ENCODE assay signal across 19 cellular contexts in genomic region chr12:45263587-45263986, GRCh38.
"Had no signal": no experiment of that assay in that cellular context is flagged by ENCODE, and none has a peak within 500 bp of the region (broad histone marks: within the 10 kb centered on the region; RNA-seq: fewer than 3 reads in every experiment).

No MANE protein-coding gene starts in this region.

- H3K27me3 Mint-ChIP-seq: activated naive CD8-positive, alpha-beta T cell; naive thymus-derived CD8-positive, alpha-beta T cell had no signal

- H3K36me3 ChIP-seq: stomach, vagina had no signal

- H3K4me3 Mint-ChIP-seq: activated naive CD8-positive, alpha-beta T cell; activated T-helper 1 cell treated with anti-CD3 and anti-CD28 coated beads, Interleukin-12 subunit alpha, Interleukin-12 subunit beta, Interleukin-2, Interleukin-4 antibody, amounts not matched to agents 30 ng/mL and 10 ng/mL and 1 ng/mL, durations not matched to agents 14 hours and 24 hours and 36 hours; immature natural killer cell; naive thymus-derived CD8-positive, alpha-beta T cell; stimulated activated effector memory CD8-positive, alpha-beta T cell treated with anti-CD3 and anti-CD28 coated beads, Interleukin-12 subunit alpha, Interleukin-12 subunit beta, amount 100 ng/mL, for 72 hours had no signal

- H3K36me3 Mint-ChIP-seq: immature natural killer cell; stimulated activated effector memory CD8-positive, alpha-beta T cell treated with anti-CD3 and anti-CD28 coated beads, Interleukin-12 subunit alpha, Interleukin-12 subunit beta, amount 100 ng/mL, for 72 hours had no signal

- H3K27ac Mint-ChIP-seq: activated naive CD8-positive, alpha-beta T cell; activated T-helper 1 cell treated with anti-CD3 and anti-CD28 coated beads, Interleukin-12 subunit alpha, Interleukin-12 subunit beta, Interleukin-2, Interleukin-4 antibody, amounts not matched to agents 30 ng/mL and 10 ng/mL and 1 ng/mL, durations not matched to agents 14 hours and 24 hours and 36 hours; naive thymus-derived CD8-positive, alpha-beta T cell; stimulated activated effector memory CD8-positive, alpha-beta T cell treated with anti-CD3 and anti-CD28 coated beads, Interleukin-12 subunit alpha, Interleukin-12 subunit beta, amount 100 ng/mL, for 72 hours had no signal

- H3K9me3 ChIP-seq: stomach, vagina had no signal

- H3K4me3 ChIP-seq: dorsolateral prefrontal cortex, skin epidermis, stomach, vagina had no signal

- H3K27me3 ChIP-seq: dorsolateral prefrontal cortex, stomach, vagina had no signal

- ATAC-seq: naive thymus-derived CD8-positive, alpha-beta T cell; right cardiac atrium; stimulated activated effector memory CD8-positive, alpha-beta T cell treated with anti-CD3 and anti-CD28 coated beads, Interleukin-12 subunit alpha, Interleukin-12 subunit beta, amount 100 ng/mL, for 72 hours had no signal

- H3K27ac ChIP-seq: dorsolateral prefrontal cortex, epithelial cell of prostate, skin epidermis, stomach, vagina had no signal

- H3K9me3 Mint-ChIP-seq: activated T-helper 1 cell treated with anti-CD3 and anti-CD28 coated beads, Interleukin-12 subunit alpha, Interleukin-12 subunit beta, Interleukin-2, Interleukin-4 antibody, amounts not matched to agents 30 ng/mL and 10 ng/mL and 1 ng/mL, durations not matched to agents 14 hours and 24 hours and 36 hours; immature natural killer cell; naive thymus-derived CD8-positive, alpha-beta T cell; stimulated activated effector memory CD8-positive, alpha-beta T cell treated with anti-CD3 and anti-CD28 coated beads, Interleukin-12 subunit alpha, Interleukin-12 subunit beta, amount 100 ng/mL, for 72 hours had no signal

- DNase-seq: activated CD4-positive, alpha-beta T cell treated with anti-CD3 and anti-CD28 coated beads, Interleukin-2, amount 50 U/mL, for 48 hours; activated gamma-delta T cell treated with Interleukin-2 at 50 U/mL for 16 hours; activated T-cell treated with anti-CD3 and anti-CD28 coated beads for 4 hours; caudate nucleus; dorsolateral prefrontal cortex; head of caudate nucleus; immature natural killer cell; mesenchymal stem cell; naive thymus-derived CD8-positive, alpha-beta T cell; right cardiac atrium; stimulated activated CD4-positive, alpha-beta T cell treated with anti-CD3 and anti-CD28 coated beads, Interleukin-4, amount 100 ng/mL, for 24 hours; stomach; SW 1271 had no signal
